In genomic region chr17:57991537-57991936, GRCh38 we compare ENCODE assay signal across 18 cellular contexts. TPM values are rescaled to one million over a fixed set of nuclear protein-coding genes. Genes with fewer than 3 reads are reported as not detected.
DNase-seq lines count a peak whose midpoint lies in the region; ATAC-seq and TF ChIP-seq lines count a peak whose summit lies in the region.
"Had no signal": no experiment of that assay in that cellular context is flagged by ENCODE, and none has a peak within 500 bp of the region (broad histone marks: within the 10 kb centered on the region; RNA-seq: fewer than 3 reads in every experiment).

No MANE protein-coding gene starts in this region.

- ATAC-seq in GM18505 (IDR thresholded peaks at IDR 0.05; ENCODE audit: unreplicated experiment): no peak
- ATAC-seq: CD8-positive, alpha-beta T cell had no signal

- H3K36me3 ChIP-seq in SK-N-MC (ENCODE audit: insufficient read depth, low read length): peaks cover 2% of the 10 kb centered on the region
- H3K36me3 ChIP-seq in BE2C: no peaks in the 10 kb centered on the region
- H3K36me3 ChIP-seq: BLaER1 had no signal

- no peak overlapping the region for H3K9ac ChIP-seq in SK-N-MC (ENCODE audit: insufficient read length)
- H3K9ac ChIP-seq: BLaER1 had no signal

- no peak overlapping the region for H3K4me3 Mint-ChIP-seq in activated naive CD4-positive, alpha-beta T cell treated with anti-CD3 and anti-CD28 coated beads, Interleukin-2, amount 50 U/mL, for 24 hours
- H3K4me3 Mint-ChIP-seq in neural crest cell: peak overlapping the region; percentile 62
- H3K4me3 Mint-ChIP-seq: CD8-positive, alpha-beta T cell had no signal

- H3K27ac Mint-ChIP-seq in activated naive CD4-positive, alpha-beta T cell treated with anti-CD3 and anti-CD28 coated beads, Interleukin-2, amount 50 U/mL, for 24 hours: peak overlapping the region; percentile 23
- no peak overlapping the region for H3K27ac Mint-ChIP-seq in neural crest cell (ENCODE audit: unreplicated experiment)

- H3K4me1 Mint-ChIP-seq in activated naive CD4-positive, alpha-beta T cell treated with anti-CD3 and anti-CD28 coated beads, Interleukin-2, amount 50 U/mL, for 24 hours: peaks cover 69% of the 10 kb centered on the region
- peaks cover 79% of the 10 kb centered on the region for H3K4me1 Mint-ChIP-seq in neural crest cell

- H3K27ac ChIP-seq in SK-N-MC: peak overlapping the region; percentile 78
- H3K27ac ChIP-seq: BLaER1 had no signal

- TF ChIP-seq POLR2A in GM18505 (IDR thresholded peaks at IDR 0.05; ENCODE audit: borderline replicate concordance, extremely low read depth, insufficient read depth, insufficient read length): peak; percentile 5

- H3K9me3 ChIP-seq in SK-N-MC (ENCODE audit: low read depth, low read length): no peaks in the 10 kb centered on the region
- no peaks in the 10 kb centered on the region for H3K9me3 ChIP-seq in BE2C
- H3K9me3 ChIP-seq: BLaER1 had no signal

- no peaks in the 10 kb centered on the region for H3K9me3 Mint-ChIP-seq in activated naive CD4-positive, alpha-beta T cell treated with anti-CD3 and anti-CD28 coated beads, Interleukin-2, amount 50 U/mL, for 24 hours
- no peaks in the 10 kb centered on the region for H3K9me3 Mint-ChIP-seq in neural crest cell
- H3K9me3 Mint-ChIP-seq: CD8-positive, alpha-beta T cell had no signal

- no peak overlapping the region for H3K4me3 ChIP-seq in SK-N-MC
- H3K4me3 ChIP-seq in BE2C (ENCODE audit: low read depth, low read length): no peak overlapping the region
- H3K4me3 ChIP-seq: BLaER1 had no signal

- no peaks in the 10 kb centered on the region for H3K27me3 ChIP-seq in BE2C
- H3K27me3 ChIP-seq: BLaER1 had no signal

- no peaks in the 10 kb centered on the region for H3K27me3 Mint-ChIP-seq in activated naive CD4-positive, alpha-beta T cell treated with anti-CD3 and anti-CD28 coated beads, Interleukin-2, amount 50 U/mL, for 24 hours
- H3K27me3 Mint-ChIP-seq in neural crest cell (ENCODE audit: low read depth): peaks cover 19% of the 10 kb centered on the region

- TF ChIP-seq CTCF in neural crest cell (conservative IDR thresholded peaks at IDR 0.05) (no peak), BE2C (IDR thresholded peaks at IDR 0.05; ENCODE audit: low read depth, low read length) (no peak)

- H3K4me1 ChIP-seq in BE2C: peaks cover 11% of the 10 kb centered on the region

- no peak for DNase-seq in activated naive CD4-positive, alpha-beta T cell (lab: John Stamatoyannopoulos, UW)
- DNase-seq in SK-N-MC (ENCODE audit: low read depth, low spot score): no peak
- no peak for DNase-seq in neural crest cell (ENCODE audit: low read depth, low spot score)
- DNase-seq in NCI-H82 (lab: John Stamatoyannopoulos, UW): no peak
- no peak for DNase-seq in SHP77 treated with DMSO at 0.1 percent for 48 hours (lab: John Stamatoyannopoulos, UW)
- DNase-seq in BE2C: no peak
- DNase-seq: CD8-positive, alpha-beta T cell; DMS53; EL; NCI-H1105; NCI-H2081; NCI-H2171 treated with DMSO at 0.1 percent for 48 hours; NCI-H446; NCI-H526 treated with DMSO at 0.1 percent for 48 hours; SHP77 had no signal

- no peaks in the 10 kb centered on the region for H3K36me3 Mint-ChIP-seq in activated naive CD4-positive, alpha-beta T cell treated with anti-CD3 and anti-CD28 coated beads, Interleukin-2, amount 50 U/mL, for 24 hours
- H3K36me3 Mint-ChIP-seq in neural crest cell (ENCODE audit: low read depth): peaks cover 6% of the 10 kb centered on the region

RNA-seq across cellular contexts. Expression of gene VEZF1, which starts 3.5 kb away (rescaled TPM):
- total RNA-seq in neural crest cell: 139 and 142 TPM in 2 replicates
- 58.5 TPM for polyA plus RNA-seq in BE2C (2012; ENCODE audit: insufficient read depth, insufficient read length, low read depth)

RNA-seq across cellular contexts. Expression of gene SRSF1, which starts 15.5 kb away (rescaled TPM):
- total RNA-seq in neural crest cell: 548 and 554 TPM in 2 replicates
- 266 TPM for polyA plus RNA-seq in BE2C (2012; ENCODE audit: insufficient read depth, insufficient read length, low read depth)

RNA-seq across cellular contexts. Expression of gene CUEDC1, which starts 36.3 kb away (rescaled TPM):
- total RNA-seq in neural crest cell: 73.7 and 86.9 TPM in 2 replicates
- 19.9 TPM for polyA plus RNA-seq in BE2C (2012; ENCODE audit: insufficient read depth, insufficient read length, low read depth)
